Comparison of ENCODE assay signal across 8 cellular contexts in genomic region chr13:40666058-40666904, GRCh38. TPM values are rescaled to one million over a fixed set of nuclear protein-coding genes. Genes with fewer than 3 reads are reported as not detected.
DNase-seq lines count a peak whose midpoint lies in the region; ATAC-seq and TF ChIP-seq lines count a peak whose summit lies in the region.

FOXO1 (minus strand) TSS chr13:40666641; CDS start chr13:40666212, 429 bp downstream.

- H3K27ac ChIP-seq in HL-60 (replicated peaks) (no peak within 1 kb of the TSS), PC-9 (peak within 1 kb of the TSS; percentile 44; the same call in 1 of the 2 replicates), muscle layer of duodenum (ENCODE audit: low read length) (peak within 1 kb of the TSS; percentile 82)

- H3K4me2 ChIP-seq in PC-9, result peak within 1 kb of the TSS; percentile 92

- CTCF ChIA-PET in PC-9 (lab: Charles Lee), result no interaction called here

- H3K36me3 ChIP-seq in PC-9 (ENCODE audit: low read depth) (no peaks in the 10 kb centered on the region), muscle layer of duodenum (ENCODE audit: control insufficient read depth in 1 of 2, insufficient read depth in 2 of 2, low read length in 2 of 2) (no peaks in the 10 kb centered on the region)

- H3K27me3 ChIP-seq in HL-60 (ENCODE audit: insufficient read depth, poor library complexity, severe bottlenecking), result peaks cover 43% of the 10 kb centered on the region
- no peaks in the 10 kb centered on the region for H3K27me3 ChIP-seq in PC-9 (ENCODE audit: insufficient read depth, low read depth)
- H3K27me3 ChIP-seq in muscle layer of duodenum (ENCODE audit: low read depth, low read length), result no peaks in the 10 kb centered on the region

- ATAC-seq in GM19463 (IDR thresholded peaks at IDR 0.05; ENCODE audit: unreplicated experiment) (peak; percentile 57), esophagus mucosa (peak; percentile 89)
- ATAC-seq in activated T-cell treated with anti-CD3 and anti-CD28 coated beads, Interleukin-2, amount 50 U/mL, for 4 hours, result peak; percentile 68 to 71

- BruUV-seq in PC-9 (replicated peaks; lab: Mats Ljungman, UMichigan), result TSS peak; percentile 8

- H3F3A ChIP-seq in PC-9 (ENCODE audit: insufficient read depth, low read depth), result 0 out of 2 replicates have a peak, but pooled peaks cover 4% of the 10 kb centered on the region

- H3K36me3 Mint-ChIP-seq in activated T-cell treated with anti-CD3 and anti-CD28 coated beads, Interleukin-2, amount 50 U/mL, for 4 hours (ENCODE audit: insufficient read depth), result peaks cover 2% of the 10 kb centered on the region

- peak; percentile 67 for DNase-seq in COR-L47 (lab: John Stamatoyannopoulos, UW)
- DNase-seq in HL-60 (ENCODE audit: low read depth in 1 of 2, low spot score in 1 of 2), result peak; percentile 41 to 81
- peak; percentile 58 to 89 for DNase-seq in PC-9
- peak; percentile 87 for DNase-seq in activated T-cell treated with anti-CD3 and anti-CD28 coated beads, Interleukin-2, amount 50 U/mL, for 4 hours
- DNase-seq in stimulated activated CD8-positive, alpha-beta memory T cell treated with anti-CD3 and anti-CD28 coated beads, Interleukin-7, amount 100 ng/mL, for 24 hours (ENCODE audit: low read depth), result peak; percentile 71

- peaks cover 27% of the 10 kb centered on the region for H3K79me2 ChIP-seq in PC-9 (ENCODE audit: low read depth)

- no peak for TF ChIP-seq CTCF in HL-60 (IDR thresholded peaks at IDR 0.05; ENCODE audit: insufficient read depth, low read length)
- no peak for TF ChIP-seq CTCF in PC-9 (conservative IDR thresholded peaks at IDR 0.05)

- H3K4me3 Mint-ChIP-seq in activated T-cell treated with anti-CD3 and anti-CD28 coated beads, Interleukin-2, amount 50 U/mL, for 4 hours, result peak within 1 kb of the TSS; percentile 92

- H3K9me3 Mint-ChIP-seq in activated T-cell treated with anti-CD3 and anti-CD28 coated beads, Interleukin-2, amount 50 U/mL, for 4 hours, result no peaks in the 10 kb centered on the region

- no peaks in the 10 kb centered on the region for H3K9me3 ChIP-seq in PC-9 (ENCODE audit: insufficient read depth, low read depth)
- no peaks in the 10 kb centered on the region for H3K9me3 ChIP-seq in muscle layer of duodenum (ENCODE audit: control insufficient read depth in 1 of 2, low read length in 2 of 2)

- no peaks in the 10 kb centered on the region for H3K9me2 ChIP-seq in PC-9 (ENCODE audit: insufficient read depth)

- H3K27me3 Mint-ChIP-seq in activated T-cell treated with anti-CD3 and anti-CD28 coated beads, Interleukin-2, amount 50 U/mL, for 4 hours (ENCODE audit: low read depth), result no peaks in the 10 kb centered on the region

- peaks cover 33% of the 10 kb centered on the region for H3K4me1 Mint-ChIP-seq in activated T-cell treated with anti-CD3 and anti-CD28 coated beads, Interleukin-2, amount 50 U/mL, for 4 hours (ENCODE audit: low read depth)

- H4K20me1 ChIP-seq in PC-9 (ENCODE audit: insufficient read depth), result no peaks in the 10 kb centered on the region

- H3K4me1 ChIP-seq in PC-9 (replicated peaks; ENCODE audit: insufficient read depth), result peaks cover 23% of the 10 kb centered on the region
- H3K4me1 ChIP-seq in muscle layer of duodenum (ENCODE audit: control insufficient read depth in 1 of 2, insufficient read depth in 2 of 2, low read length in 2 of 2), result peaks cover 17 to 25% of the 10 kb centered on the region in 2 donors

- peak within 1 kb of the TSS; percentile 61 for H3K4me3 ChIP-seq in HL-60 (replicated peaks; ENCODE audit: insufficient read depth, low read length)
- peak within 1 kb of the TSS; percentile 90 for H3K4me3 ChIP-seq in PC-9
- peak within 1 kb of the TSS; percentile 70 to 98 for H3K4me3 ChIP-seq in muscle layer of duodenum (ENCODE audit: low read depth in 1 of 2, low read length in 2 of 2)

- intact Hi-C loops in PC-9 (cut with micrococcal nuclease; ENCODE audit: unreplicated experiment), result loop anchor here (5.0 to 10.0 kb wide), 3 partner anchors 71 to 724 kb away; no protein-coding TSS in a partner anchor

- POLR2A ChIA-PET in PC-9 (lab: Charles Lee; ENCODE audit: unreplicated experiment), result no interaction called here

- H2AFZ ChIP-seq in PC-9, result peak within 1 kb of the TSS; percentile 90

RNA-seq across cellular contexts. Expression of gene FOXO1, which starts in this region (rescaled TPM):
- total RNA-seq in PC-9 (2021) (9.0 and 10.5 TPM in 2 replicates), esophagus mucosa (8.0 TPM)
- 10 to 100 TPM; 61.1 to 64.0 (median 62.7) TPM for total RNA-seq in activated T-cell treated with anti-CD3 and anti-CD28 coated beads, Interleukin-2, amount 50 U/mL, for 4 hours
